In the genomic region with DNA sequence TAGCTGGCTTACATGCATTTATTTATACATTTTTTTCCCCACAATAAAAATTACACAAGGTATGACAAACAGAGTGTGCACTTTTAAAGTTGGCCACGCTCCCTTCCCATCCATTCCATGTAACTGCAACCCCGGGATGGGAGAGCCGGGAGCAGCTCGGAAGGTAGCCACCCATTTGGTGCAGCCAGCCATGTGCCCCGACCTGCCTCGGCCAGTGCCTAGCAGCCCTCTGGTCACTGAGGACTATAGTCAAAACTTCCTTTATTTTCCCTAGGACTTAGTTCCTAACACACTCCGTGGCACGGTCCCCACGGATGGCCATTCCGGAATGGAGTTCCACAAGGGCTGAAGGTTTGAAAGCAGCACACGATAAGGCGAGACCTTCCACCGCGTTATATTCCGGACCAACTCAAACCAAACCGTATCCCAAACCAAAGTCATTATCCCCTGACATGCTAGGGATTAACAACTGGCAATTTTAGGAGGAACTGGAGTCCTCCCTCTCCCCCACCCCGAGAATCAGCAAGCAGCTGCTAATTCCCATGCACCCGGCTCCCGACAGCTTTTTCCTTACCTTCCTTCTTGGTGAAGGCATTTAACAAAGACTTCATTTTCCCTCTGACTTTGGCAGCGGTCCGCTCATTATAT, we compare ENCODE assay signal across 14 cellular contexts.
DNase-seq lines count a peak whose midpoint lies in the region; TF ChIP-seq lines count a peak whose summit lies in the region.
"Had no signal": no experiment of that assay in that cellular context is flagged by ENCODE, and none has a peak within 500 bp of the region (broad histone marks: within the 10 kb centered on the region; RNA-seq: fewer than 3 reads in every experiment).

No MANE protein-coding gene starts in this region.

- H3K4me3 ChIP-seq in dorsolateral prefrontal cortex (peak overlapping the region in 58 of 59 donors; percentile 1 to 65 (median 48)), neural progenitor cell (peak overlapping the region; percentile 35)

- peak overlapping the region in 55 of 59 donors; percentile 2 to 87 (median 70) for H3K27ac ChIP-seq in dorsolateral prefrontal cortex
- H3K27ac ChIP-seq in neural progenitor cell = peak overlapping the region; percentile 15

- peak overlapping the region; percentile 23 for H2AFZ ChIP-seq in neural progenitor cell (replicated peaks)

- no peak for TF ChIP-seq CTCF in dorsolateral prefrontal cortex (IDR thresholded peaks at IDR 0.05 in 54 of 56, conservative IDR thresholded peaks at IDR 0.05 in 2 of 56; ENCODE audit: low read depth in 1 of 56, partially characterized antibody in 56 of 56)
- no peak for TF ChIP-seq CTCF in neural progenitor cell (IDR thresholded peaks at IDR 0.05)
- TF ChIP-seq CTCF in HFFc6 (IDR thresholded peaks at IDR 0.05) = no peak

- H3K36me3 Mint-ChIP-seq in neural progenitor cell (no peaks in the 10 kb centered on the region), HFFc6 (ENCODE audit: low read depth) (no peaks in the 10 kb centered on the region)

- H3K4me1 ChIP-seq in neural progenitor cell = peaks cover 39% of the 10 kb centered on the region

- H3K27ac Mint-ChIP-seq in neural progenitor cell = no peak overlapping the region
- H3K27ac Mint-ChIP-seq in HFFc6 = no peak overlapping the region
- H3K27ac Mint-ChIP-seq: B cell had no signal

- H3K27me3 Mint-ChIP-seq in neural progenitor cell (ENCODE audit: insufficient read depth, low read depth) (peaks cover 31% of the 10 kb centered on the region), HFFc6 (ENCODE audit: insufficient read depth) (peaks cover 28% of the 10 kb centered on the region)

- no peaks in the 10 kb centered on the region for H4K20me1 ChIP-seq in neural progenitor cell (ENCODE audit: low read depth)

- H3K79me2 ChIP-seq in neural progenitor cell (ENCODE audit: low read depth) = no peaks in the 10 kb centered on the region

- no peaks in the 10 kb centered on the region for H3K9me3 Mint-ChIP-seq in neural progenitor cell
- peaks cover 17% of the 10 kb centered on the region for H3K9me3 Mint-ChIP-seq in HFFc6
- H3K9me3 Mint-ChIP-seq: activated T-cell treated with anti-CD3 and anti-CD28 coated beads, Interleukin-2, amount 50 U/mL, for 4 hours had no signal

- DNase-seq in Ammon's horn (ENCODE audit: low spot score) (peak; percentile 14), NCI-H146 treated with DMSO at 0.1 percent for 48 hours (lab: John Stamatoyannopoulos, UW; ENCODE audit: unreplicated experiment) (peak; percentile 17), dorsolateral prefrontal cortex (peak in 2 of 10 donors; percentile 29 to 32), neural progenitor cell (ENCODE audit: low spot score) (no peak), HFFc6 (no peak), GM19238 (ENCODE audit: insufficient read length, low spot score) (no peak), OCI-M2 (lab: John Stamatoyannopoulos, UW; ENCODE audit: unreplicated experiment) (no peak), D341Med (ENCODE audit: low spot score) (no peak)
- DNase-seq: activated CD4-positive, alpha-beta T cell treated with anti-CD3 and anti-CD28 coated beads for 1 hour; activated T-cell treated with anti-CD3 and anti-CD28 coated beads, Interleukin-2, amount 50 U/mL, for 4 hours; effector memory CD4-positive, alpha-beta T cell; IMR-90; NCI-H1417 treated with DMSO at 0.1 percent for 48 hours had no signal

- peaks cover 22% of the 10 kb centered on the region for H3F3A ChIP-seq in neural progenitor cell (ENCODE audit: low read depth)

- H3K4me2 ChIP-seq in neural progenitor cell = peak overlapping the region; percentile 71

- H3K9ac ChIP-seq in neural progenitor cell = no peak overlapping the region

- no peaks in the 10 kb centered on the region for H3K36me3 ChIP-seq in neural progenitor cell

- peak overlapping the region; percentile 83 for H3K4me3 Mint-ChIP-seq in neural progenitor cell
- no peak overlapping the region for H3K4me3 Mint-ChIP-seq in HFFc6
- H3K4me3 Mint-ChIP-seq: activated T-cell treated with anti-CD3 and anti-CD28 coated beads, Interleukin-2, amount 50 U/mL, for 4 hours; B cell had no signal

- H3K27me3 ChIP-seq in dorsolateral prefrontal cortex (peaks cover 0 to 74% (median 5%) of the 10 kb centered on the region in 45 donors), neural progenitor cell (no peaks in the 10 kb centered on the region)

- H3K4me1 Mint-ChIP-seq in neural progenitor cell (peaks cover 47% of the 10 kb centered on the region), HFFc6 (ENCODE audit: low read depth) (no peaks in the 10 kb centered on the region)
- H3K4me1 Mint-ChIP-seq: B cell had no signal

- intact Hi-C loops in dorsolateral prefrontal cortex (cut with DNase I) = no loop called here

- H3K9me3 ChIP-seq in neural progenitor cell (ENCODE audit: low read depth) = no peaks in the 10 kb centered on the region

Comparison
In these comparisons a context has a peak if more than half of its experiments do, and no peak if none do; other contexts are left out.
1. DNase-seq: peak in Ammon's horn (single experiment) and NCI-H146 treated with DMSO at 0.1 percent for 48 hours (single experiment); none in neural progenitor cell (single experiment), HFFc6 (single experiment), GM19238 (single experiment), OCI-M2 (single experiment) and D341Med (single experiment).